In the genomic region with DNA sequence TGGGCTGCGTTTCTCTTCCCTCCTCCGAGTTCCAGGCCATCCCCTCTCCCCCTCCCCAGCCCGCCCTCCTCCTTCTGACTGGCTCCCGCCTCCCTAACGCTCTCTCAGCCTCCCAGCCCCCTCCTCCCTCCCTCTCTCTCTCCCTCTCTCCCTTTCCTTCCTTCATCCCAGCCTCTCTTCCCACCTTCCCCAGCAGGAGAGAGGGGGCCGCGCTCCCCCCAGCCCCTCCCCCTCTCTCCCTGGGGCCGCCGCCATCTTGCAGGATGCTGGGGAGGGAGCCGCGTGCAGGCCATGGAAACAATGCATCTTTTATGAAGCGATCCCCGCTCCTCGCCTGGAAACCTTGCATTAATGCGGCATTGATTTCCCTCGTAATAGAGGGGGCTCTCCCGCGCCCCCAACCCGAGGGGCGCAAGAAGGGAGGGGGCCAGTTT, we compare ENCODE assay signal across 8 cellular contexts. TPM values are rescaled to one million over a fixed set of nuclear protein-coding genes. Genes with fewer than 3 reads are reported as not detected.
DNase-seq lines count a peak whose midpoint lies in the region; ATAC-seq and TF ChIP-seq lines count a peak whose summit lies in the region.

No MANE protein-coding gene starts in this region.

- peaks cover 0 to 32% (median 25%) of the 10 kb centered on the region in 10 experiments; a peak in 17 of 20 replicates for H3K4me1 ChIP-seq in BLaER1 treated with 17β-estradiol and CSF1 and Interleukin-3, amounts not matched to agents 10 nM and 100 nM
- H3K4me1 ChIP-seq in mucosa of descending colon (ENCODE audit: low read depth): peaks cover 11% of the 10 kb centered on the region

- ATAC-seq in effector memory CD8-positive, alpha-beta T cell (replicated peaks): peak; percentile 71
- ATAC-seq in mucosa of descending colon: peak; percentile 75
- peak; percentile 53 to 57 for ATAC-seq in stimulated activated naive B cell treated with anti-CD40 and anti-IgM and Interleukin-4, amounts not matched to agents 10 μg/mL and 1 μg/mL and 100 μg/mL, for 72 hours (replicated peaks)
- ATAC-seq in HG03432 (IDR thresholded peaks at IDR 0.05; ENCODE audit: unreplicated experiment): no peak

- 0 out of 22 replicates have a peak, but pooled peaks cover 0 to 6% (median 0%) of the 10 kb centered on the region in 11 experiments for H3K27me3 ChIP-seq in BLaER1 treated with 17β-estradiol and CSF1 and Interleukin-3, amounts not matched to agents 10 nM and 100 nM

- peak overlapping the region; percentile 49 to 70 (median 56) for H3K4me3 ChIP-seq in BLaER1 treated with 17β-estradiol and CSF1 and Interleukin-3, amounts not matched to agents 10 nM and 100 nM
- H3K4me3 ChIP-seq in mucosa of descending colon: no peak overlapping the region

- peak overlapping the region in 10 of 11 experiments; percentile 63 to 89 (median 86); a peak in 20 of 22 replicates for H3K27ac ChIP-seq in BLaER1 treated with 17β-estradiol and CSF1 and Interleukin-3, amounts not matched to agents 10 nM and 100 nM

- H3K4me2 ChIP-seq in BLaER1 treated with 17β-estradiol and CSF1 and Interleukin-3, amounts not matched to agents 10 nM and 100 nM: peak overlapping the region; percentile 76 to 91 (median 86)

- no peaks in the 10 kb centered on the region for H3K9me3 Mint-ChIP-seq in effector memory CD8-positive, alpha-beta T cell
- H3K9me3 Mint-ChIP-seq in stimulated activated naive B cell treated with anti-CD40 and anti-IgM and Interleukin-4, amounts not matched to agents 10 μg/mL and 1 μg/mL and 100 μg/mL, for 72 hours: no peaks in the 10 kb centered on the region

- no peak for TF ChIP-seq CTCF in mucosa of descending colon (IDR thresholded peaks at IDR 0.05)

- DNase-seq in NCI-H1092 treated with DMSO at 0.1 percent for 48 hours (lab: John Stamatoyannopoulos, UW) (peak; percentile 85), mucosa of descending colon (peak; percentile 37 to 59 (median 56)), NCI-H128 (lab: John Stamatoyannopoulos, UW; ENCODE audit: unreplicated experiment) (no peak)
- peak; percentile 55 for DNase-seq in activated CD4-positive, alpha-beta T cell treated with anti-CD3 and anti-CD28 coated beads for 48 hours
- DNase-seq in effector memory CD8-positive, alpha-beta T cell: peak in 1 of 3 experiments; percentile 12
- no peak for DNase-seq in stimulated activated naive B cell treated with anti-CD40 and anti-IgM and Interleukin-4, amounts not matched to agents 10 μg/mL and 1 μg/mL and 100 μg/mL, for 72 hours

- H3K27me3 Mint-ChIP-seq in effector memory CD8-positive, alpha-beta T cell: peaks cover 0 to 4% of the 10 kb centered on the region in 2 donors
- peaks cover 10 to 19% of the 10 kb centered on the region in 2 donors for H3K27me3 Mint-ChIP-seq in stimulated activated naive B cell treated with anti-CD40 and anti-IgM and Interleukin-4, amounts not matched to agents 10 μg/mL and 1 μg/mL and 100 μg/mL, for 72 hours

- no peaks in the 10 kb centered on the region for H3K9me3 ChIP-seq in BLaER1 treated with 17β-estradiol and CSF1 and Interleukin-3, amounts not matched to agents 10 nM and 100 nM (replicated peaks in 1 of 11)
- H3K9me3 ChIP-seq in mucosa of descending colon: no peaks in the 10 kb centered on the region

- no peaks in the 10 kb centered on the region for H4K20me1 ChIP-seq in BLaER1 treated with 17β-estradiol and CSF1 and Interleukin-3, amounts not matched to agents 10 nM and 100 nM

- intact Hi-C loops in mucosa of descending colon (cut with DNase I, micrococcal nuclease): no loop called here

- peak overlapping the region; percentile 67 to 77 for H3K4me3 Mint-ChIP-seq in effector memory CD8-positive, alpha-beta T cell
- H3K4me3 Mint-ChIP-seq in stimulated activated naive B cell treated with anti-CD40 and anti-IgM and Interleukin-4, amounts not matched to agents 10 μg/mL and 1 μg/mL and 100 μg/mL, for 72 hours: peak overlapping the region; percentile 81

- H3K36me3 Mint-ChIP-seq in effector memory CD8-positive, alpha-beta T cell (ENCODE audit: insufficient read depth): no peaks in the 10 kb centered on the region
- no peaks in the 10 kb centered on the region for H3K36me3 Mint-ChIP-seq in stimulated activated naive B cell treated with anti-CD40 and anti-IgM and Interleukin-4, amounts not matched to agents 10 μg/mL and 1 μg/mL and 100 μg/mL, for 72 hours

- H3K27ac Mint-ChIP-seq in effector memory CD8-positive, alpha-beta T cell: peak overlapping the region; percentile 38 to 83
- peak overlapping the region; percentile 85 for H3K27ac Mint-ChIP-seq in stimulated activated naive B cell treated with anti-CD40 and anti-IgM and Interleukin-4, amounts not matched to agents 10 μg/mL and 1 μg/mL and 100 μg/mL, for 72 hours

- no peaks in the 10 kb centered on the region for H3K36me3 ChIP-seq in BLaER1 treated with 17β-estradiol and CSF1 and Interleukin-3, amounts not matched to agents 10 nM and 100 nM
- no peaks in the 10 kb centered on the region for H3K36me3 ChIP-seq in mucosa of descending colon (ENCODE audit: low read depth)

- peaks cover 0 to 8% of the 10 kb centered on the region in 2 donors for H3K4me1 Mint-ChIP-seq in effector memory CD8-positive, alpha-beta T cell (ENCODE audit: low read depth in 2 of 2)
- peaks cover 8 to 17% of the 10 kb centered on the region in 2 donors for H3K4me1 Mint-ChIP-seq in stimulated activated naive B cell treated with anti-CD40 and anti-IgM and Interleukin-4, amounts not matched to agents 10 μg/mL and 1 μg/mL and 100 μg/mL, for 72 hours

- peak overlapping the region; percentile 67 to 82 (median 80); a peak in 21 of 22 replicates for H3K9ac ChIP-seq in BLaER1 treated with 17β-estradiol and CSF1 and Interleukin-3, amounts not matched to agents 10 nM and 100 nM

RNA-seq across cellular contexts. Expression of a gene that starts 42.6 kb away (rescaled TPM):
- total RNA-seq in mucosa of descending colon: 10 to 100 TPM; 29.2 to 54.6 (median 35.8) TPM

Comparison
In these comparisons a context has a peak if more than half of its experiments do, and no peak if none do; other contexts are left out.
1. DNase-seq: peak in NCI-H1092 treated with DMSO at 0.1 percent for 48 hours (single experiment), activated CD4-positive, alpha-beta T cell treated with anti-CD3 and anti-CD28 coated beads for 48 hours (single experiment) and mucosa of descending colon (3 of 3); none in stimulated activated naive B cell treated with anti-CD40 and anti-IgM and Interleukin-4, amounts not matched to agents 10 μg/mL and 1 μg/mL and 100 μg/mL, for 72 hours (single experiment) and NCI-H128 (single experiment).